9 cellular contexts compared by ENCODE assay signal in genomic region chr3:189144645-189145044, GRCh38. TPM values are rescaled to one million over a fixed set of nuclear protein-coding genes. Genes with fewer than 3 reads are reported as not detected.
DNase-seq lines count a peak whose midpoint lies in the region; ATAC-seq and TF ChIP-seq lines count a peak whose summit lies in the region.
"Had no signal": no experiment of that assay in that cellular context is flagged by ENCODE, and none has a peak within 500 bp of the region (broad histone marks: within the 10 kb centered on the region; RNA-seq: fewer than 3 reads in every experiment).

No MANE protein-coding gene starts in this region.

- H3K36me3 Mint-ChIP-seq in CD4-positive, alpha-beta memory T cell: peaks cover 0 to 2% of the 10 kb centered on the region in 2 donors
- H3K36me3 Mint-ChIP-seq: activated naive CD4-positive, alpha-beta T cell treated with anti-CD3 and anti-CD28 coated beads, Interleukin-2, amount 50 U/mL, for 72 hours had no signal

- 0 out of 2 replicates have a peak, but pooled peaks have one; percentile 19 for TF ChIP-seq CTCF in WERI-Rb-1 (IDR thresholded peaks at IDR 0.05; ENCODE audit: low read depth, low read length)

- H3K27ac ChIP-seq in CD4-positive, alpha-beta memory T cell (ENCODE audit: low read depth, low read length): no peak overlapping the region
- H3K27ac ChIP-seq in WERI-Rb-1: no peak overlapping the region

- H3K36me3 ChIP-seq in CD4-positive, alpha-beta memory T cell (ENCODE audit: insufficient read depth, low read length): no peaks in the 10 kb centered on the region
- H3K36me3 ChIP-seq in WERI-Rb-1 (no peaks in the 10 kb centered on the region), MG63 (no peaks in the 10 kb centered on the region)

- no peaks in the 10 kb centered on the region for H3K9me3 ChIP-seq in CD4-positive, alpha-beta memory T cell (ENCODE audit: control insufficient read depth in 1 of 2, low read length in 2 of 2)
- H3K9me3 ChIP-seq in WERI-Rb-1 (ENCODE audit: severe bottlenecking) (no peaks in the 10 kb centered on the region), MG63 (no peaks in the 10 kb centered on the region)

- peak; percentile 95 for ATAC-seq in left colon
- no peak for ATAC-seq in GM18868 (IDR thresholded peaks at IDR 0.05; ENCODE audit: unreplicated experiment)
- ATAC-seq in GM18502 (IDR thresholded peaks at IDR 0.05; ENCODE audit: poor library complexity, unreplicated experiment): no peak

- H3K4me3 Mint-ChIP-seq in CD4-positive, alpha-beta memory T cell: peak overlapping the region in 5 of 8 donors; percentile 12 to 43 (median 26)

- peaks cover 20 to 43% (median 29%) of the 10 kb centered on the region in 4 donors for H3K4me1 Mint-ChIP-seq in CD4-positive, alpha-beta memory T cell

- intact Hi-C loops in CD4-positive, alpha-beta memory T cell (cut with micrococcal nuclease): loop anchor here (1.0 to 5.0 kb wide), 6 partner anchors 103 to 1406 kb away; no protein-coding TSS in a partner anchor
- intact Hi-C loops in left colon (cut with DNase I, micrococcal nuclease): loop anchor here in 1 of 2 donors (5.0 to 10.0 kb wide), 2 partner anchors 187 to 1410 kb away; no protein-coding TSS in a partner anchor

- no peaks in the 10 kb centered on the region for H3K27me3 ChIP-seq in CD4-positive, alpha-beta memory T cell (ENCODE audit: insufficient read depth, low read length)
- H3K27me3 ChIP-seq in WERI-Rb-1 (ENCODE audit: insufficient read depth, low read depth, severe bottlenecking): no peaks in the 10 kb centered on the region
- H3K27me3 ChIP-seq in MG63: peaks cover 13% of the 10 kb centered on the region

- peaks cover 28% of the 10 kb centered on the region for H3K4me1 ChIP-seq in CD4-positive, alpha-beta memory T cell (ENCODE audit: insufficient read depth, low read length)

- H3K4me3 ChIP-seq in CD4-positive, alpha-beta memory T cell (ENCODE audit: low read length in 2 of 2): no peak overlapping the region
- no peak overlapping the region for H3K4me3 ChIP-seq in WERI-Rb-1 (ENCODE audit: low read depth, low read length)
- H3K4me3 ChIP-seq in MG63: no peak overlapping the region

- no peaks in the 10 kb centered on the region for H3K9me3 Mint-ChIP-seq in CD4-positive, alpha-beta memory T cell
- H3K9me3 Mint-ChIP-seq: activated naive CD4-positive, alpha-beta T cell treated with anti-CD3 and anti-CD28 coated beads, Interleukin-2, amount 50 U/mL, for 72 hours had no signal

- H3K27me3 Mint-ChIP-seq in CD4-positive, alpha-beta memory T cell: no peaks in the 10 kb centered on the region

- peak overlapping the region; percentile 1 to 82 (median 60) for H3K27ac Mint-ChIP-seq in CD4-positive, alpha-beta memory T cell
- H3K27ac Mint-ChIP-seq: activated naive CD4-positive, alpha-beta T cell treated with anti-CD3 and anti-CD28 coated beads, Interleukin-2, amount 50 U/mL, for 72 hours had no signal

- DNase-seq in CD4-positive, alpha-beta memory T cell: peak; percentile 50 to 75 (median 61)
- DNase-seq in LHCN-M2 (ENCODE audit: low read depth): peak; percentile 17
- no peak for DNase-seq in WERI-Rb-1
- no peak for DNase-seq in left colon
- no peak for DNase-seq in MG63
- DNase-seq in LoVo (ENCODE audit: low spot score): no peak

- CTCF ChIA-PET in CD4-positive, alpha-beta memory T cell (lab: Charles Lee; ENCODE audit: partially characterized antibody): interaction anchor here (0.7 to 17.5 kb wide), 20 partner anchors 10 to 1823 kb away, joined by 3 to 391 read pairs (median 8); partner anchors contain the start of gene BCL6

- POLR2A ChIA-PET in CD4-positive, alpha-beta memory T cell (lab: Charles Lee; ENCODE audit: partially characterized antibody): interaction anchor here (1.0 to 14.5 kb wide), 9 partner anchors 13 to 1405 kb away, joined by 3 to 206 read pairs (median 23); partner anchors contain the start of gene BCL6

RNA-seq across cellular contexts. Expression of gene TPRG1, which starts 27.1 kb away (rescaled TPM):
- 10 to 100 TPM; 52.5 to 61.4 TPM for total RNA-seq in CD4-positive, alpha-beta memory T cell
- polyA plus RNA-seq in CD4-positive, alpha-beta memory T cell: 10 to 100 TPM in 1 of 2 donors, 1 to 10 TPM in 1; 8.2 to 11.0 TPM
- total RNA-seq in LHCN-M2 (2014; rRNA removed) (0.19 and 0.86 TPM in 2 replicates), left colon (1 to 10 TPM; 1.1 to 2.7 TPM)
- 0.38 TPM for polyA plus RNA-seq in LHCN-M2 (2012)
- 0.16 and 0.81 TPM in 2 replicates for total RNA-seq in MG63 (2014; rRNA removed; shearing (Covaris generic); ENCODE audit: low replicate concordance)

Comparison
In these comparisons a context has a peak if more than half of its experiments do, and no peak if none do; other contexts are left out.
1. DNase-seq: peak in CD4-positive, alpha-beta memory T cell (5 of 5) and LHCN-M2 (single experiment); none in WERI-Rb-1 (single experiment), left colon (0 of 2), MG63 (single experiment) and LoVo (single experiment).
2. RNA of gene TPRG1, which starts 27.1 kb away (total RNA-seq): 52.5 to 61.4 TPM in CD4-positive, alpha-beta memory T cell; 1.1 to 2.7 TPM in left colon, 0.19 to 0.86 TPM in LHCN-M2 and 0.16 to 0.81 TPM in MG63; every median in the first group is over 10 times any median in the second.